1 cellular context compared by ENCODE assay signal in the genomic region with DNA sequence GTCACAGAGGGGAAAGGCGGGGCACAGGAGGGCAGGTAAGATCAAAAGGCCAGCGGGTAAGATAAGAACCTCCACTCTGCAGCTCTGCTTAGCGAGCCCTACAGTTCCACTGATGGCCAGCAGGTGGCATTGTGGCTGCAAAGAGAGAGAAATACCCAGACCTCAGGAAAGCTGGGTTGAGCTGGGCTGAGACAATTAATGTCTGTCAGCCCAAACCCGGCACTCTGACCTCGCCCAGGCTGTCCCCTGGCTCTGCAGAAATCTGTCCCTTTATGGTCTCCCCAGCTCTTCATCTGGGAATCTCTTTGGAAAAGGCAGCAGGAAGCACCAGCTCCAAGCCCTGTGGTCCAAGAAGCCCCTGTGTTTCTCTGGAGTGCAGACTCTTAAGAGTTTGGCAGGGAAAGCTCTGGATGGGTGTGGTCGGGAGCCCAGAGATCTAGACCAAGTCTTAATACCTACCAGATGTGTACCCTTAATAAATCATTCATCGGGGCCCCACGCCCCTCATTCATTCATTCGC.
A peak's percentile ranks its signal among the peaks of the same experiment; 100 is the strongest.
TF ChIP-seq lines count a peak whose summit lies in the region.

No MANE protein-coding gene starts in this region.

TF ChIP-seq in HEK293, 187 proteins besides CTCF, POLR2A, EP300 and RAD21 (continued from another document):
- TF ChIP-seq, protein P1, sequence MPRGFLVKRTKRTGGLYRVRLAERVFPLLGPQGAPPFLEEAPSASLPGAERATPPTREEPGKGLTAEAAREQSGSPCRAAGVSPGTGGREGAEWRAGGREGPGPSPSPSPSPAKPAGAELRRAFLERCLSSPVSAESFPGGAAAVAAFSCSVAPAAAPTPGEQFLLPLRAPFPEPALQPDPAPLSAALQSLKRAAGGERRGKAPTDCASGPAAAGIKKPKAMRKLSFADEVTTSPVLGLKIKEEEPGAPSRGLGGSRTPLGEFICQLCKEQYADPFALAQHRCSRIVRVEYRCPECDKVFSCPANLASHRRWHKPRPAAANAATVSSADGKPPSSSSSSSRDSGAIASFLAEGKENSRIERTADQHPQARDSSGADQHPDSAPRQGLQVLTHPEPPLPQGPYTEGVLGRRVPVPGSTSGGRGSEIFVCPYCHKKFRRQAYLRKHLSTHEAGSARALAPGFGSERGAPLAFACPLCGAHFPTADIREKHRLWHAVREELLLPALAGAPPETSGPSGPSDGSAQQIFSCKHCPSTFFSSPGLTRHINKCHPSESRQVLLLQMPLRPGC (tag by site-specific recombination; IDR thresholded peaks at IDR 0.05): no peak
- TF ChIP-seq ZNF302 (tag by site-specific recombination; IDR thresholded peaks at IDR 0.05; ENCODE audit: low read depth): no peak
- TF ChIP-seq ZNF792 (tag by site-specific recombination; IDR thresholded peaks at IDR 0.05): no peak
- no peak for TF ChIP-seq SALL2 (tag by site-specific recombination; IDR thresholded peaks at IDR 0.05; ENCODE audit: borderline replicate concordance)
- no peak for TF ChIP-seq GLIS1 (tag by site-specific recombination; IDR thresholded peaks at IDR 0.05)
- TF ChIP-seq ZNF747 (tag by site-specific recombination; IDR thresholded peaks at IDR 0.05): no peak
- TF ChIP-seq, protein P2, sequence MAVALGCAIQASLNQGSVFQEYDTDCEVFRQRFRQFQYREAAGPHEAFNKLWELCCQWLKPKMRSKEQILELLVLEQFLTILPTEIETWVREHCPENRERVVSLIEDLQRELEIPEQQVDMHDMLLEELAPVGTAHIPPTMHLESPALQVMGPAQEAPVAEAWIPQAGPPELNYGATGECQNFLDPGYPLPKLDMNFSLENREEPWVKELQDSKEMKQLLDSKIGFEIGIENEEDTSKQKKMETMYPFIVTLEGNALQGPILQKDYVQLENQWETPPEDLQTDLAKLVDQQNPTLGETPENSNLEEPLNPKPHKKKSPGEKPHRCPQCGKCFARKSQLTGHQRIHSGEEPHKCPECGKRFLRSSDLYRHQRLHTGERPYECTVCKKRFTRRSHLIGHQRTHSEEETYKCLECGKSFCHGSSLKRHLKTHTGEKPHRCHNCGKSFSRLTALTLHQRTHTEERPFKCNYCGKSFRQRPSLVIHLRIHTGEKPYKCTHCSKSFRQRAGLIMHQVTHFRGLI (tag by site-specific recombination; IDR thresholded peaks at IDR 0.05): peak; percentile 67; the same call in 1 of the 2 replicates
- no peak for TF ChIP-seq SP2 (tag by site-specific recombination; IDR thresholded peaks at IDR 0.05)
- TF ChIP-seq, protein P3, sequence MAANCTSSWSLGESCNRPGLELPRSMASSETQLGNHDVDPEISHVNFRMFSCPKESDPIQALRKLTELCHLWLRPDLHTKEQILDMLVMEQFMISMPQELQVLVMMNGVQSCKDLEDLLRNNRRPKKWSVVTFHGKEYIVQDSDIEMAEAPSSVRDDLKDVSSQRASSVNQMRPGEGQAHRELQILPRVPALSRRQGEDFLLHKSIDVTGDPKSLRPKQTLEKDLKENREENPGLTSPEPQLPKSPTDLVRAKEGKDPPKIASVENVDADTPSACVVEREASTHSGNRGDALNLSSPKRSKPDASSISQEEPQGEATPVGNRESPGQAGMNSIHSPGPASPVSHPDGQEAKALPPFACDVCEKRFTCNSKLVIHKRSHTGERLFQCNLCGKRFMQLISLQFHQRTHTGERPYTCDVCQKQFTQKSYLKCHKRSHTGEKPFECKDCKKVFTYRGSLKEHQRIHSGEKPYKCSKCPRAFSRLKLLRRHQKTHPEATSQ (tag by site-specific recombination; IDR thresholded peaks at IDR 0.05): no peak
- TF ChIP-seq, protein P4, sequence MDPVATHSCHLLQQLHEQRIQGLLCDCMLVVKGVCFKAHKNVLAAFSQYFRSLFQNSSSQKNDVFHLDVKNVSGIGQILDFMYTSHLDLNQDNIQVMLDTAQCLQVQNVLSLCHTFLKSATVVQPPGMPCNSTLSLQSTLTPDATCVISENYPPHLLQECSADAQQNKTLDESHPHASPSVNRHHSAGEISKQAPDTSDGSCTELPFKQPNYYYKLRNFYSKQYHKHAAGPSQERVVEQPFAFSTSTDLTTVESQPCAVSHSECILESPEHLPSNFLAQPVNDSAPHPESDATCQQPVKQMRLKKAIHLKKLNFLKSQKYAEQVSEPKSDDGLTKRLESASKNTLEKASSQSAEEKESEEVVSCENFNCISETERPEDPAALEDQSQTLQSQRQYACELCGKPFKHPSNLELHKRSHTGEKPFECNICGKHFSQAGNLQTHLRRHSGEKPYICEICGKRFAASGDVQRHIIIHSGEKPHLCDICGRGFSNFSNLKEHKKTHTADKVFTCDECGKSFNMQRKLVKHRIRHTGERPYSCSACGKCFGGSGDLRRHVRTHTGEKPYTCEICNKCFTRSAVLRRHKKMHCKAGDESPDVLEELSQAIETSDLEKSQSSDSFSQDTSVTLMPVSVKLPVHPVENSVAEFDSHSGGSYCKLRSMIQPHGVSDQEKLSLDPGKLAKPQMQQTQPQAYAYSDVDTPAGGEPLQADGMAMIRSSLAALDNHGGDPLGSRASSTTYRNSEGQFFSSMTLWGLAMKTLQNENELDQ (tag by site-specific recombination; IDR thresholded peaks at IDR 0.05; ENCODE audit: low read depth): no peak
- 0 out of 2 replicates have a peak, but pooled peaks have one; percentile 26 for TF ChIP-seq KLF8 (tag by site-specific recombination; IDR thresholded peaks at IDR 0.05)
- TF ChIP-seq ZNF701 (tag by site-specific recombination; IDR thresholded peaks at IDR 0.05): no peak
- no peak for TF ChIP-seq ZNF121 (tag by site-specific recombination; IDR thresholded peaks at IDR 0.05)
- TF ChIP-seq KLF10 (tag by site-specific recombination; IDR thresholded peaks at IDR 0.05): no peak
- TF ChIP-seq ZNF248 (tag by site-specific recombination; IDR thresholded peaks at IDR 0.05): no peak
- TF ChIP-seq ZNF114 (tag by site-specific recombination; IDR thresholded peaks at IDR 0.05): no peak
- no peak for TF ChIP-seq ZNF843 (tag by site-specific recombination; IDR thresholded peaks at IDR 0.05)
- TF ChIP-seq ZNF324 (tag by site-specific recombination; IDR thresholded peaks at IDR 0.05): no peak
- no peak for TF ChIP-seq ZNF211 (tag by site-specific recombination; IDR thresholded peaks at IDR 0.05; ENCODE audit: low read depth)
- peak; percentile 94 for TF ChIP-seq KLF1 (tag by site-specific recombination; IDR thresholded peaks at IDR 0.05)
- TF ChIP-seq ZNF600 (tag by site-specific recombination; IDR thresholded peaks at IDR 0.05): 0 out of 2 replicates have a peak, but pooled peaks have one; percentile 34
- TF ChIP-seq ZNF664 (tag by site-specific recombination; IDR thresholded peaks at IDR 0.05): no peak
- TF ChIP-seq HOXC10 (CRISPR knock-in tag; IDR thresholded peaks at IDR 0.05): no peak
- peak; percentile 83 for TF ChIP-seq ZBTB17 (tag by site-specific recombination; IDR thresholded peaks at IDR 0.05)
- TF ChIP-seq, protein P5, sequence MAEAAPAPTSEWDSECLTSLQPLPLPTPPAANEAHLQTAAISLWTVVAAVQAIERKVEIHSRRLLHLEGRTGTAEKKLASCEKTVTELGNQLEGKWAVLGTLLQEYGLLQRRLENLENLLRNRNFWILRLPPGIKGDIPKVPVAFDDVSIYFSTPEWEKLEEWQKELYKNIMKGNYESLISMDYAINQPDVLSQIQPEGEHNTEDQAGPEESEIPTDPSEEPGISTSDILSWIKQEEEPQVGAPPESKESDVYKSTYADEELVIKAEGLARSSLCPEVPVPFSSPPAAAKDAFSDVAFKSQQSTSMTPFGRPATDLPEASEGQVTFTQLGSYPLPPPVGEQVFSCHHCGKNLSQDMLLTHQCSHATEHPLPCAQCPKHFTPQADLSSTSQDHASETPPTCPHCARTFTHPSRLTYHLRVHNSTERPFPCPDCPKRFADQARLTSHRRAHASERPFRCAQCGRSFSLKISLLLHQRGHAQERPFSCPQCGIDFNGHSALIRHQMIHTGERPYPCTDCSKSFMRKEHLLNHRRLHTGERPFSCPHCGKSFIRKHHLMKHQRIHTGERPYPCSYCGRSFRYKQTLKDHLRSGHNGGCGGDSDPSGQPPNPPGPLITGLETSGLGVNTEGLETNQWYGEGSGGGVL (tag by site-specific recombination; IDR thresholded peaks at IDR 0.05): no peak
- TF ChIP-seq, protein P6, sequence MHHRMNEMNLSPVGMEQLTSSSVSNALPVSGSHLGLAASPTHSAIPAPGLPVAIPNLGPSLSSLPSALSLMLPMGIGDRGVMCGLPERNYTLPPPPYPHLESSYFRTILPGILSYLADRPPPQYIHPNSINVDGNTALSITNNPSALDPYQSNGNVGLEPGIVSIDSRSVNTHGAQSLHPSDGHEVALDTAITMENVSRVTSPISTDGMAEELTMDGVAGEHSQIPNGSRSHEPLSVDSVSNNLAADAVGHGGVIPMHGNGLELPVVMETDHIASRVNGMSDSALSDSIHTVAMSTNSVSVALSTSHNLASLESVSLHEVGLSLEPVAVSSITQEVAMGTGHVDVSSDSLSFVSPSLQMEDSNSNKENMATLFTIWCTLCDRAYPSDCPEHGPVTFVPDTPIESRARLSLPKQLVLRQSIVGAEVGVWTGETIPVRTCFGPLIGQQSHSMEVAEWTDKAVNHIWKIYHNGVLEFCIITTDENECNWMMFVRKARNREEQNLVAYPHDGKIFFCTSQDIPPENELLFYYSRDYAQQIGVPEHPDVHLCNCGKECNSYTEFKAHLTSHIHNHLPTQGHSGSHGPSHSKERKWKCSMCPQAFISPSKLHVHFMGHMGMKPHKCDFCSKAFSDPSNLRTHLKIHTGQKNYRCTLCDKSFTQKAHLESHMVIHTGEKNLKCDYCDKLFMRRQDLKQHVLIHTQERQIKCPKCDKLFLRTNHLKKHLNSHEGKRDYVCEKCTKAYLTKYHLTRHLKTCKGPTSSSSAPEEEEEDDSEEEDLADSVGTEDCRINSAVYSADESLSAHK (tag by site-specific recombination; IDR thresholded peaks at IDR 0.05): no peak
TF ChIP-seq in HEK293: peak in this region for 9.
